31 cellular contexts compared by ENCODE assay signal in the genomic region with DNA sequence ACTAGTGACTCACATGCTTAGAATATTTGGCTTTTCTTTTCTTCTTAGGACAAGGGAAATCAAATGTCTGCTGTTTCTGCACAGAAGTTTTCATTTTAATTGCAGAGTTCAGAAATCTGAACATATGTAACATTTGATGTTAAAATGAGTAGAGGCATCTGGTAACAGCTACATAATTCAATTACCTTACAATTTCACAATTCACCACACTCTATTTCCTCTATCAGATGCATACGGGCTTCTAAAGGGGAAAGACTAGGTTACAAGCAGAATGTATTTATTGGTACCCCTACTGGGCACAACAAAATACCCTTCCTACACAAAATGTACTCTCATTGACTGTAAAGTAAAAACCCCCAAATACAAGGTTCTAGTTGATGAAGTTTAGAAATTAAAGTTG.
"Had no signal": no experiment of that assay in that cellular context is flagged by ENCODE, and none has a peak within 500 bp of the region (broad histone marks: within the 10 kb centered on the region; RNA-seq: fewer than 3 reads in every experiment).

No MANE protein-coding gene starts in this region.

- H3K9me3 ChIP-seq: adrenal gland, body of pancreas, esophagus muscularis mucosa, gastroesophageal sphincter had no signal

- H3K27ac Mint-ChIP-seq: activated CD4-positive, alpha-beta memory T cell treated with anti-CD3 and anti-CD28 coated beads for 36 hours; activated CD4-positive, alpha-beta T cell treated with anti-CD3 and anti-CD28 coated beads for 36 hours; activated CD4-positive, alpha-beta T cell treated with anti-CD3 and anti-CD28 coated beads, Interleukin-2, amount 10 ng/mL, durations not matched to agents 24 days and 14 days; activated CD8-positive, alpha-beta memory T cell treated with anti-CD3 and anti-CD28 coated beads, Interleukin-2, amount 10 ng/mL, durations not matched to agents 7 days and 5 days; activated CD8-positive, alpha-beta T cell treated with anti-CD3 and anti-CD28 coated beads, Interleukin-2, amount 10 ng/mL, durations not matched to agents 7 days and 5 days; activated naive CD4-positive, alpha-beta T cell treated with anti-CD3 and anti-CD28 coated beads for 36 hours; activated naive CD4-positive, alpha-beta T cell treated with anti-CD3 and anti-CD28 coated beads, Interleukin-2, amount 50 U/mL, for 24 hours; activated naive CD8-positive, alpha-beta T cell treated with anti-CD3 and anti-CD28 coated beads for 36 hours; activated naive CD8-positive, alpha-beta T cell treated with anti-CD3 and anti-CD28 coated beads, Interleukin-2, amount 50 U/mL, for 24 hours; activated T-helper 1 cell treated with anti-CD3 and anti-CD28 coated beads, Interleukin-12 subunit alpha, Interleukin-12 subunit beta, Interleukin-2, Interleukin-4 antibody, amounts not matched to agents 30 ng/mL and 10 ng/mL and 1 ng/mL, durations not matched to agents 14 hours and 24 hours and 36 hours; activated T-helper 2 cell treated with anti-CD3 and anti-CD28 coated beads, Interferon-gamma antibody, Interleukin-2, Interleukin-4, amounts not matched to agents 10 μg/mL and 5 μg/mL and 100 μg/mL, durations not matched to agents 14 hours and 24 hours and 36 hours; effector memory CD8-positive, alpha-beta T cell had no signal

- ATAC-seq: activated CD4-positive, alpha-beta T cell treated with anti-CD3 and anti-CD28 coated beads for 36 hours; activated CD8-positive, alpha-beta memory T cell treated with anti-CD3 and anti-CD28 coated beads, Interleukin-2, amount 10 ng/mL, durations not matched to agents 7 days and 5 days; activated CD8-positive, alpha-beta T cell treated with anti-CD3 and anti-CD28 coated beads, Interleukin-2, amount 10 ng/mL, durations not matched to agents 7 days and 5 days; activated naive CD8-positive, alpha-beta T cell treated with anti-CD3 and anti-CD28 coated beads, Interleukin-2, amount 50 U/mL, for 24 hours; body of pancreas; effector memory CD8-positive, alpha-beta T cell; gastroesophageal sphincter had no signal

- H3K36me3 ChIP-seq: adrenal gland, esophagus muscularis mucosa, gastroesophageal sphincter had no signal

- H3K4me1 ChIP-seq: adrenal gland, body of pancreas, esophagus muscularis mucosa, gastroesophageal sphincter had no signal

- H3K27me3 Mint-ChIP-seq: activated CD4-positive, alpha-beta memory T cell treated with anti-CD3 and anti-CD28 coated beads for 36 hours; activated CD4-positive, alpha-beta T cell treated with anti-CD3 and anti-CD28 coated beads for 36 hours; activated CD4-positive, alpha-beta T cell treated with anti-CD3 and anti-CD28 coated beads, Interleukin-2, amount 10 ng/mL, durations not matched to agents 24 days and 14 days; activated CD8-positive, alpha-beta memory T cell treated with anti-CD3 and anti-CD28 coated beads, Interleukin-2, amount 10 ng/mL, durations not matched to agents 7 days and 5 days; activated naive CD4-positive, alpha-beta T cell treated with anti-CD3 and anti-CD28 coated beads, Interleukin-2, amount 50 U/mL, for 24 hours; activated naive CD8-positive, alpha-beta T cell treated with anti-CD3 and anti-CD28 coated beads for 36 hours; activated naive CD8-positive, alpha-beta T cell treated with anti-CD3 and anti-CD28 coated beads, Interleukin-2, amount 50 U/mL, for 24 hours; effector memory CD8-positive, alpha-beta T cell had no signal

- H3K9me3 Mint-ChIP-seq: activated CD4-positive, alpha-beta memory T cell treated with anti-CD3 and anti-CD28 coated beads for 36 hours; activated CD4-positive, alpha-beta T cell treated with anti-CD3 and anti-CD28 coated beads, Interleukin-2, amount 10 ng/mL, durations not matched to agents 24 days and 14 days; activated naive CD4-positive, alpha-beta T cell treated with anti-CD3 and anti-CD28 coated beads for 36 hours; activated naive CD4-positive, alpha-beta T cell treated with anti-CD3 and anti-CD28 coated beads, Interleukin-2, amount 50 U/mL, for 24 hours; activated naive CD8-positive, alpha-beta T cell treated with anti-CD3 and anti-CD28 coated beads for 36 hours; activated naive CD8-positive, alpha-beta T cell treated with anti-CD3 and anti-CD28 coated beads, Interleukin-2, amount 50 U/mL, for 24 hours; activated T-helper 1 cell treated with anti-CD3 and anti-CD28 coated beads, Interleukin-12 subunit alpha, Interleukin-12 subunit beta, Interleukin-2, Interleukin-4 antibody, amounts not matched to agents 30 ng/mL and 10 ng/mL and 1 ng/mL, durations not matched to agents 14 hours and 24 hours and 36 hours; activated T-helper 2 cell treated with anti-CD3 and anti-CD28 coated beads, Interferon-gamma antibody, Interleukin-2, Interleukin-4, amounts not matched to agents 10 μg/mL and 5 μg/mL and 100 μg/mL, durations not matched to agents 14 hours and 24 hours and 36 hours had no signal

- H3K4me3 Mint-ChIP-seq: activated CD4-positive, alpha-beta memory T cell treated with anti-CD3 and anti-CD28 coated beads for 36 hours; activated CD4-positive, alpha-beta T cell treated with anti-CD3 and anti-CD28 coated beads for 36 hours; activated CD4-positive, alpha-beta T cell treated with anti-CD3 and anti-CD28 coated beads, Interleukin-2, amount 10 ng/mL, durations not matched to agents 24 days and 14 days; activated CD8-positive, alpha-beta memory T cell treated with anti-CD3 and anti-CD28 coated beads, Interleukin-2, amount 10 ng/mL, durations not matched to agents 7 days and 5 days; activated CD8-positive, alpha-beta T cell treated with anti-CD3 and anti-CD28 coated beads, Interleukin-2, amount 10 ng/mL, durations not matched to agents 7 days and 5 days; activated naive CD4-positive, alpha-beta T cell treated with anti-CD3 and anti-CD28 coated beads for 36 hours; activated naive CD4-positive, alpha-beta T cell treated with anti-CD3 and anti-CD28 coated beads, Interleukin-2, amount 50 U/mL, for 24 hours; activated naive CD8-positive, alpha-beta T cell treated with anti-CD3 and anti-CD28 coated beads for 36 hours; activated naive CD8-positive, alpha-beta T cell treated with anti-CD3 and anti-CD28 coated beads, Interleukin-2, amount 50 U/mL, for 24 hours; activated T-helper 1 cell treated with anti-CD3 and anti-CD28 coated beads, Interleukin-12 subunit alpha, Interleukin-12 subunit beta, Interleukin-2, Interleukin-4 antibody, amounts not matched to agents 30 ng/mL and 10 ng/mL and 1 ng/mL, durations not matched to agents 14 hours and 24 hours and 36 hours; effector memory CD8-positive, alpha-beta T cell had no signal

- H3K4me1 Mint-ChIP-seq: activated CD4-positive, alpha-beta T cell treated with anti-CD3 and anti-CD28 coated beads for 36 hours; activated CD4-positive, alpha-beta T cell treated with anti-CD3 and anti-CD28 coated beads, Interleukin-2, amount 10 ng/mL, durations not matched to agents 24 days and 14 days; activated CD8-positive, alpha-beta memory T cell treated with anti-CD3 and anti-CD28 coated beads, Interleukin-2, amount 10 ng/mL, durations not matched to agents 7 days and 5 days; activated naive CD4-positive, alpha-beta T cell treated with anti-CD3 and anti-CD28 coated beads, Interleukin-2, amount 50 U/mL, for 24 hours; activated naive CD8-positive, alpha-beta T cell treated with anti-CD3 and anti-CD28 coated beads for 36 hours; activated naive CD8-positive, alpha-beta T cell treated with anti-CD3 and anti-CD28 coated beads, Interleukin-2, amount 50 U/mL, for 24 hours had no signal

- H3K36me3 Mint-ChIP-seq: activated CD4-positive, alpha-beta memory T cell treated with anti-CD3 and anti-CD28 coated beads for 36 hours; activated CD8-positive, alpha-beta memory T cell treated with anti-CD3 and anti-CD28 coated beads, Interleukin-2, amount 10 ng/mL, durations not matched to agents 7 days and 5 days; activated naive CD8-positive, alpha-beta T cell treated with anti-CD3 and anti-CD28 coated beads for 36 hours had no signal

- H3K27me3 ChIP-seq: adrenal gland, body of pancreas had no signal

- H3K27ac ChIP-seq: adrenal gland, body of pancreas, esophagus muscularis mucosa, gastroesophageal sphincter had no signal

- DNase-seq: activated CD4-positive, alpha-beta memory T cell treated with anti-CD3 and anti-CD28 coated beads for 36 hours; activated CD4-positive, alpha-beta T cell treated with anti-CD3 and anti-CD28 coated beads for 36 hours; activated CD4-positive, alpha-beta T cell treated with anti-CD3 and anti-CD28 coated beads, Interleukin-2, amount 10 ng/mL, durations not matched to agents 24 days and 14 days; activated CD4-positive, CD25-positive, alpha-beta regulatory T cell; activated CD4-positive, CD25-positive, alpha-beta regulatory T cell treated with anti-CD3 and anti-CD28 coated beads, Interleukin-2, amount 50 U/mL, for 72 hours; activated CD8-positive, alpha-beta memory T cell treated with anti-CD3 and anti-CD28 coated beads, Interleukin-2, amount 10 ng/mL, durations not matched to agents 7 days and 5 days; activated CD8-positive, alpha-beta memory T cell treated with anti-CD3 and anti-CD28 coated beads, Interleukin-2, amount 50 U/mL, for 4 hours; activated CD8-positive, alpha-beta T cell treated with anti-CD3 and anti-CD28 coated beads, Interleukin-2, amount 10 ng/mL, durations not matched to agents 7 days and 5 days; activated effector memory CD4-positive, alpha-beta T cell treated with anti-CD3 and anti-CD28 coated beads, Interleukin-2, amount 50 U/mL, for 16 hours; activated naive CD4-positive, alpha-beta T cell treated with anti-CD3 and anti-CD28 coated beads for 36 hours; activated naive CD8-positive, alpha-beta T cell treated with anti-CD3 and anti-CD28 coated beads for 36 hours; activated naive CD8-positive, alpha-beta T cell treated with anti-CD3 and anti-CD28 coated beads, Interleukin-2, amount 50 U/mL, for 24 hours; activated T-cell treated with anti-CD3 and anti-CD28 coated beads, Interleukin-2, amount 50 U/mL, for 1 hour; activated T-cell treated with anti-CD3 and anti-CD28 coated beads, Interleukin-2, amount 50 U/mL, for 48 hours; adrenal gland; amygdala; aorta; body of pancreas; caudate nucleus; cortex of kidney; dermis blood vessel endothelial cell; effector CD4-positive, alpha-beta T cell; effector memory CD8-positive, alpha-beta T cell; erythroblast; foreskin melanocyte; T-helper 2 cell had no signal

- H3K4me3 ChIP-seq: adrenal gland, body of pancreas, esophagus muscularis mucosa, gastroesophageal sphincter had no signal
